Comparison of ENCODE assay signal across 16 cellular contexts in genomic region chr11:3853545-3853842, GRCh38. TPM values are rescaled to one million over a fixed set of nuclear protein-coding genes. Genes with fewer than 3 reads are reported as not detected.
A peak's percentile ranks its signal among the peaks of the same experiment; 100 is the strongest.
DNase-seq lines count a peak whose midpoint lies in the region; TF ChIP-seq lines count a peak whose summit lies in the region.
"Had no signal": no experiment of that assay in that cellular context is flagged by ENCODE, and none has a peak within 500 bp of the region (broad histone marks: within the 10 kb centered on the region; RNA-seq: fewer than 3 reads in every experiment).

No MANE protein-coding gene starts in this region.

- TF ChIP-seq CTCF in thyroid gland (IDR thresholded peaks at IDR 0.05) = no peak

- H3K9me3 ChIP-seq in mucosa of rectum (ENCODE audit: control insufficient read depth in 2 of 2, low read length in 2 of 2) = no peaks in the 10 kb centered on the region
- H3K9me3 ChIP-seq in thyroid gland = no peaks in the 10 kb centered on the region
- H3K9me3 ChIP-seq: heart right ventricle, thoracic aorta had no signal

- H3K27ac Mint-ChIP-seq in activated T-cell treated with anti-CD3 and anti-CD28 coated beads, Interleukin-2, amount 50 U/mL, for 24 hours = peak overlapping the region; percentile 100
- peak overlapping the region; percentile 99 for H3K27ac Mint-ChIP-seq in activated CD4-positive, alpha-beta memory T cell treated with anti-CD3 and anti-CD28 coated beads for 36 hours

- H3K36me3 ChIP-seq in mucosa of rectum (ENCODE audit: control insufficient read depth in 2 of 2, insufficient read depth in 2 of 2, low read length in 2 of 2) = no peaks in the 10 kb centered on the region
- H3K36me3 ChIP-seq in thyroid gland = no peaks in the 10 kb centered on the region
- H3K36me3 ChIP-seq in H7 (replicated peaks; ENCODE audit: control insufficient read depth, insufficient read depth, low read length) = no peaks in the 10 kb centered on the region
- H3K36me3 ChIP-seq: heart right ventricle, thoracic aorta had no signal

- peak overlapping the region; percentile 81 to 96 for H3K27ac ChIP-seq in mucosa of rectum (ENCODE audit: low read depth in 2 of 2, low read length in 2 of 2)
- peak overlapping the region in 2 of 3 donors; percentile 95 for H3K27ac ChIP-seq in thyroid gland

- H3K4me3 ChIP-seq in mucosa of rectum (ENCODE audit: low read length in 2 of 2) (no peak overlapping the region), thyroid gland (replicated peaks in 1 of 3) (no peak overlapping the region), H7 (ENCODE audit: insufficient read depth, low read depth, low read length) (no peak overlapping the region)
- H3K4me3 ChIP-seq: heart right ventricle, thoracic aorta had no signal

- H3K4me3 Mint-ChIP-seq in activated T-cell treated with anti-CD3 and anti-CD28 coated beads, Interleukin-2, amount 50 U/mL, for 24 hours = peak overlapping the region; percentile 98
- H3K4me3 Mint-ChIP-seq in activated CD4-positive, alpha-beta memory T cell treated with anti-CD3 and anti-CD28 coated beads for 36 hours = peak overlapping the region; percentile 85

- CTCF ChIA-PET in activated CD4-positive, alpha-beta memory T cell treated with anti-CD3 and anti-CD28 coated beads for 36 hours (lab: Charles Lee) = interaction anchor here (0.7 to 23.7 kb wide), 22 partner anchors 13 to 243 kb away, joined by 3 to 756 read pairs (median 17); partner anchors contain the start of genes NUP98, RHOG and RRM1

- H3K4me1 ChIP-seq in mucosa of rectum (ENCODE audit: control insufficient read depth in 2 of 2, insufficient read depth in 2 of 2, low read length in 2 of 2) (peaks cover 18 to 32% of the 10 kb centered on the region in 2 donors), thyroid gland (peaks cover 24 to 31% of the 10 kb centered on the region in 2 donors)

- no peaks in the 10 kb centered on the region for H3K9me3 Mint-ChIP-seq in activated T-cell treated with anti-CD3 and anti-CD28 coated beads, Interleukin-2, amount 50 U/mL, for 24 hours
- no peaks in the 10 kb centered on the region for H3K9me3 Mint-ChIP-seq in activated CD4-positive, alpha-beta memory T cell treated with anti-CD3 and anti-CD28 coated beads for 36 hours

- 94% methylated on average over 1 of the region's 1 CpG for WGBS in thyroid gland, 2 donors

- no peak for TF ChIP-seq POLR2A in thyroid gland (IDR thresholded peaks at IDR 0.05)

- DNase-seq in activated T-cell treated with anti-CD3 and anti-CD28 coated beads, Interleukin-2, amount 50 U/mL, for 24 hours = peak; percentile 28
- DNase-seq in activated T-cell treated with anti-CD3 and anti-CD28 coated beads, Interleukin-2, amount 50 U/mL, for 1 hour = no peak
- DNase-seq in activated CD4-positive, alpha-beta memory T cell treated with anti-CD3 and anti-CD28 coated beads for 36 hours = no peak
- no peak for DNase-seq in thyroid gland
- no peak for DNase-seq in H7
- DNase-seq in NCI-H2081 treated with DMSO at 0.1 percent for 48 hours (lab: John Stamatoyannopoulos, UW) = no peak
- DNase-seq in NCI-H2107 (lab: John Stamatoyannopoulos, UW) = no peak
- DNase-seq: DMS53, erythroblast, heart right ventricle, left cardiac atrium, NCI-H1105 treated with DMSO at 0.1 percent for 48 hours, NCI-H446 treated with DMSO at 0.1 percent for 48 hours, PC-3 had no signal

- peak overlapping the region in 1 of 2 donors; percentile 70 for H3K9ac ChIP-seq in mucosa of rectum (ENCODE audit: low read depth in 1 of 2, low read length in 2 of 2)

- peaks cover 51% of the 10 kb centered on the region for H3K4me1 Mint-ChIP-seq in activated T-cell treated with anti-CD3 and anti-CD28 coated beads, Interleukin-2, amount 50 U/mL, for 24 hours (ENCODE audit: low read depth)
- H3K4me1 Mint-ChIP-seq in activated CD4-positive, alpha-beta memory T cell treated with anti-CD3 and anti-CD28 coated beads for 36 hours (ENCODE audit: low read depth) = peaks cover 46% of the 10 kb centered on the region

- H3K27me3 ChIP-seq in mucosa of rectum (ENCODE audit: control insufficient read depth in 2 of 2, insufficient read depth in 2 of 2, low read length in 2 of 2) (no peaks in the 10 kb centered on the region), thyroid gland (no peaks in the 10 kb centered on the region), H7 (ENCODE audit: control insufficient read depth, insufficient read depth, low read length) (peaks cover 10% of the 10 kb centered on the region)

- POLR2A ChIA-PET in activated CD4-positive, alpha-beta memory T cell treated with anti-CD3 and anti-CD28 coated beads for 36 hours (lab: Charles Lee) = interaction anchor here (1.0 to 4.2 kb wide), 6 partner anchors 10 to 212 kb away, joined by 3 to 124 read pairs (median 14); partner anchors contain the start of gene RHOG

- H3K36me3 Mint-ChIP-seq in activated T-cell treated with anti-CD3 and anti-CD28 coated beads, Interleukin-2, amount 50 U/mL, for 24 hours (ENCODE audit: low read depth) = peaks cover 28% of the 10 kb centered on the region
- peaks cover 4% of the 10 kb centered on the region for H3K36me3 Mint-ChIP-seq in activated CD4-positive, alpha-beta memory T cell treated with anti-CD3 and anti-CD28 coated beads for 36 hours

- intact Hi-C loops in activated CD4-positive, alpha-beta memory T cell treated with anti-CD3 and anti-CD28 coated beads for 36 hours (cut with micrococcal nuclease) = no loop called here
- intact Hi-C loops in thyroid gland (cut with DNase I) = no loop called here

- H3K27me3 Mint-ChIP-seq in activated T-cell treated with anti-CD3 and anti-CD28 coated beads, Interleukin-2, amount 50 U/mL, for 24 hours = no peaks in the 10 kb centered on the region
- no peaks in the 10 kb centered on the region for H3K27me3 Mint-ChIP-seq in activated CD4-positive, alpha-beta memory T cell treated with anti-CD3 and anti-CD28 coated beads for 36 hours

RNA-seq across cellular contexts. Expression of gene STIM1, which starts 2.0 kb away (rescaled TPM):
- total RNA-seq in activated CD4-positive, alpha-beta memory T cell treated with anti-CD3 and anti-CD28 coated beads for 36 hours = 10 to 100 TPM; 55.9 to 61.1 TPM
- total RNA-seq in thyroid gland = 10 to 100 TPM; 54.3 to 89.2 (median 71.0) TPM
- total RNA-seq in H7 (2014; rRNA removed; shearing (Covaris generic)) = 20.8 and 23.6 TPM in 2 replicates

RNA-seq across cellular contexts. Expression of gene RHOG, which starts 12.7 kb away (rescaled TPM):
- 100 to 1,000 TPM; 181 to 186 TPM for total RNA-seq in activated CD4-positive, alpha-beta memory T cell treated with anti-CD3 and anti-CD28 coated beads for 36 hours
- 10 to 100 TPM; 17.3 to 39.0 (median 27.8) TPM for total RNA-seq in thyroid gland
- total RNA-seq in H7 (2014; rRNA removed; shearing (Covaris generic)) = 14.9 and 20.2 TPM in 2 replicates

RNA-seq across cellular contexts. Expression of gene PGAP2, which starts 45.1 kb away (rescaled TPM):
- total RNA-seq in activated CD4-positive, alpha-beta memory T cell treated with anti-CD3 and anti-CD28 coated beads for 36 hours = 10 to 100 TPM; 27.4 to 30.2 TPM
- 10 to 100 TPM; 24.6 to 36.5 (median 30.5) TPM for total RNA-seq in thyroid gland
- total RNA-seq in H7 (2014; rRNA removed; shearing (Covaris generic)) = 17.3 and 21.0 TPM in 2 replicates

RNA-seq across cellular contexts. Expression of gene NUP98, which starts 56.1 kb away (rescaled TPM):
- total RNA-seq in activated CD4-positive, alpha-beta memory T cell treated with anti-CD3 and anti-CD28 coated beads for 36 hours = 100 to 1,000 TPM in 1 of 2 experiments, 10 to 100 TPM in 1; 90.6 to 104 TPM
- 100 to 1,000 TPM; 117 to 188 (median 160) TPM for total RNA-seq in thyroid gland
- total RNA-seq in H7 (2014; rRNA removed; shearing (Covaris generic)) = 126 and 132 TPM in 2 replicates
